8 cellular contexts compared by ENCODE assay signal in genomic region chr6:99393366-99393697, GRCh38. TPM values are rescaled to one million over a fixed set of nuclear protein-coding genes. Genes with fewer than 3 reads are reported as not detected.
DNase-seq lines count a peak whose midpoint lies in the region; ATAC-seq, FAIRE-seq and TF ChIP-seq lines count a peak whose summit lies in the region.

No MANE protein-coding gene starts in this region.

- no peaks in the 10 kb centered on the region for H4K20me1 ChIP-seq in HepG2 (ENCODE audit: insufficient read depth, low read length)

- peak overlapping the region; percentile 93 for H3K27ac Mint-ChIP-seq in type B pancreatic cell

- in situ Hi-C loops in HepG2 (cut with HindIII; ENCODE audit: extremely low pct_ligation_motif_present, low pct_unique_long_range_greater_than_20kb) = no loop called here

- peak overlapping the region; percentile 66 for H3K4me2 ChIP-seq in HepG2 (ENCODE audit: low read depth, low read length)

- no peak for TF ChIP-seq POLR2A in HepG2 (IDR thresholded peaks at IDR 0.05; ENCODE audit: insufficient read depth in 1 of 2, low read depth in 2 of 2, low read length in 2 of 2)

- ATAC-seq in GM19043 (IDR thresholded peaks at IDR 0.05; ENCODE audit: low read depth, unreplicated experiment) = peak; percentile 24
- peak; percentile 21 for ATAC-seq in HG03342 (IDR thresholded peaks at IDR 0.05; ENCODE audit: unreplicated experiment)
- ATAC-seq in HepG2 = peak; percentile 31

- H3K4me3 Mint-ChIP-seq in type B pancreatic cell = peak overlapping the region; percentile 97

- TF ChIP-seq EP300 in HepG2 (IDR thresholded peaks at IDR 0.05; ENCODE audit: low read depth in 2 of 2, low read length in 2 of 2) (no peak), HepG2 (CRISPR knock-in tag; IDR thresholded peaks at IDR 0.05; ENCODE audit: borderline replicate concordance) (no peak)

- TF ChIP-seq CTCF in A673 (conservative IDR thresholded peaks at IDR 0.05; ENCODE audit: low read depth, low read length) (no peak), ascending aorta (IDR thresholded peaks at IDR 0.05) (no peak), HepG2 (CRISPR knock-in tag; IDR thresholded peaks at IDR 0.05) (no peak), type B pancreatic cell (conservative IDR thresholded peaks at IDR 0.05) (no peak)

- H3K4me1 Mint-ChIP-seq in type B pancreatic cell (ENCODE audit: unreplicated experiment) = peaks cover 6% of the 10 kb centered on the region

- no peaks in the 10 kb centered on the region for H3K36me3 Mint-ChIP-seq in type B pancreatic cell

- H3K4me1 ChIP-seq in A673 (ENCODE audit: insufficient read depth, low read length, poor library complexity, severe bottlenecking) = peaks cover 3% of the 10 kb centered on the region
- no peaks in the 10 kb centered on the region for H3K4me1 ChIP-seq in ascending aorta
- H3K4me1 ChIP-seq in HepG2 (ENCODE audit: insufficient read depth, low read length) = peaks cover 19% of the 10 kb centered on the region

- no peak for TF ChIP-seq RAD21 in HepG2 (CRISPR knock-in tag; IDR thresholded peaks at IDR 0.05)

- CTCF ChIA-PET in A673 (lab: Charles Lee) = no interaction called here
- CTCF ChIA-PET in HepG2 (lab: Yijun Ruan, JAX; ENCODE audit: low intra/inter-chr PET ratio, low total read pairs) = no interaction called here

- H3K36me3 ChIP-seq in A673 (ENCODE audit: insufficient read depth, low read length, poor library complexity, severe bottlenecking) (peaks cover 6% of the 10 kb centered on the region), ascending aorta (peaks cover 0 to 5% of the 10 kb centered on the region in 2 donors), HepG2 (replicated peaks in 1 of 2; ENCODE audit: control insufficient read depth in 1 of 2, insufficient read depth in 2 of 2, low read length in 2 of 2) (no peaks in the 10 kb centered on the region)

- no peak for DNase-seq in A673 (ENCODE audit: low spot score)
- no peak for DNase-seq in ascending aorta (ENCODE audit: low spot score in 2 of 2)
- DNase-seq in HepG2 (ENCODE audit: low spot score) = no peak
- no peak for DNase-seq in type B pancreatic cell (ENCODE audit: extremely low spot score, unreplicated experiment)
- no peak for DNase-seq in urothelium cell line (ENCODE audit: low spot score)
- no peak for DNase-seq in HPDE6-E6E7 (ENCODE audit: extremely low spot score)

- no peak for FAIRE-seq in HepG2 (lab: Jason Lieb, UNC)
- FAIRE-seq in urothelium cell line (lab: Jason Lieb, UNC) = no peak

- H3K27me3 Mint-ChIP-seq in type B pancreatic cell = no peaks in the 10 kb centered on the region

- BruUV-seq in A673 (replicated peaks; lab: Mats Ljungman, UMichigan) (no TSS peak), HepG2 (replicated peaks; lab: Mats Ljungman, UMichigan) (no TSS peak)

- H2AFZ ChIP-seq in HepG2 (ENCODE audit: low read length) = peak overlapping the region; percentile 88

- intact Hi-C loops in A673 (cut with micrococcal nuclease; ENCODE audit: unreplicated experiment) = loop anchor here (5.0 kb wide), 1 partner anchor 61 kb away; no protein-coding TSS in a partner anchor
- intact Hi-C loops in ascending aorta (cut with DNase I) = loop anchor here (5.0 kb wide), 3 partner anchors 34 to 61 kb away; partner anchors contain the start of gene PNISR
- intact Hi-C loops in HepG2 (cut with micrococcal nuclease; ENCODE audit: unreplicated experiment) = loop anchor here (1.0 to 5.0 kb wide), 2 partner anchors 31 to 61 kb away; no protein-coding TSS in a partner anchor

- no peaks in the 10 kb centered on the region for H3K9me3 Mint-ChIP-seq in type B pancreatic cell

- H3K27me3 ChIP-seq in A673 (replicated peaks; ENCODE audit: insufficient read depth, low read depth, low read length, poor library complexity) (no peaks in the 10 kb centered on the region), ascending aorta (no peaks in the 10 kb centered on the region), HepG2 (ENCODE audit: control insufficient read depth in 1 of 2, insufficient read depth in 2 of 2, low read length in 2 of 2) (no peaks in the 10 kb centered on the region)

- H3K9me3 ChIP-seq in A673 (ENCODE audit: low read depth, low read length, poor library complexity, severe bottlenecking) = no peaks in the 10 kb centered on the region
- no peaks in the 10 kb centered on the region for H3K9me3 ChIP-seq in ascending aorta
- H3K9me3 ChIP-seq in HepG2 (ENCODE audit: low read length) = no peaks in the 10 kb centered on the region

- peak overlapping the region; percentile 80 for H3K9ac ChIP-seq in HepG2 (ENCODE audit: insufficient read depth, low read depth, low read length)

- WGBS in HepG2 (ENCODE audit: low lambda C conversion rate) = 11% methylated on average over 2 of the region's 2 CpGs

- H3K4me3 ChIP-seq in A673 (ENCODE audit: low read depth, low read length, poor library complexity, severe bottlenecking) (peak overlapping the region; percentile 79), ascending aorta (peak overlapping the region; percentile 76 to 98), HepG2 (replicated peaks in 1 of 3; ENCODE audit: insufficient read depth in 1 of 3, low read depth in 2 of 3, low read length in 3 of 3) (peak overlapping the region; percentile 64 to 85 (median 67))

- H3K79me2 ChIP-seq in HepG2 (ENCODE audit: insufficient read depth, low read length) = no peaks in the 10 kb centered on the region

- H3K27ac ChIP-seq in A673 (ENCODE audit: low read depth, low read length, poor library complexity, severe bottlenecking) (peak overlapping the region; percentile 94), ascending aorta (peak overlapping the region; percentile 82 to 92), HepG2 (ENCODE audit: extremely low read length, insufficient read depth, low read length) (peak overlapping the region; percentile 82)

- POLR2A ChIA-PET in A673 (lab: Charles Lee; ENCODE audit: low non-redundant PET) = no interaction called here
- POLR2A ChIA-PET in HepG2 (lab: Yijun Ruan, JAX) = interaction anchor here (0.6 to 4.8 kb wide), 6 partner anchors 9 to 175 kb away, joined by 3 to 75 read pairs (median 6); partner anchors contain the start of genes CCNC and PNISR

RNA-seq across cellular contexts. Expression of gene COQ3, which starts 0.7 kb away (rescaled TPM):
- total RNA-seq in A673 (2021) (15.9 and 21.7 TPM in 2 replicates), ascending aorta (1.7 TPM), HepG2 (2016; rRNA removed; fragmentation: Illumina TruSeq; extraction: Trizol) (20.5 and 26.6 TPM in 2 replicates), type B pancreatic cell (ENCODE audit: low replicate concordance) (7.3 and 7.5 TPM in 2 replicates)
- total RNA-seq in HepG2 (2016; cell fraction: cytosol; rRNA removed; fragmentation: Illumina TruSeq; extraction: Trizol; ENCODE audit: low read depth) = 9.0 and 10.6 TPM in 2 replicates
- 19.2 and 28.7 TPM in 2 replicates for total RNA-seq in HepG2 (2016; cell fraction: insoluble cytoplasmic fraction; rRNA removed; fragmentation: Illumina TruSeq; extraction: Trizol)
- total RNA-seq in HepG2 (2016; cell fraction: membrane; rRNA removed; fragmentation: Illumina TruSeq; extraction: Trizol) = 8.8 and 10.7 TPM in 2 replicates
- total RNA-seq in HepG2 (2016; cell fraction: nucleus; rRNA removed; fragmentation: Illumina TruSeq; extraction: Trizol) = 6.4 and 9.0 TPM in 2 replicates
- polyA plus RNA-seq in HepG2 (2011; rRNA removed) = 4.8 and 5.3 TPM in 2 replicates
- polyA plus RNA-seq in HepG2 (2011; cell fraction: cytosol; rRNA removed) = 3.1 and 4.3 TPM in 2 replicates
- polyA plus RNA-seq in HepG2 (2011; cell fraction: nucleus; rRNA removed) = 3.0 and 3.5 TPM in 2 replicates
- polyA plus RNA-seq in HepG2 (2012) = 4.8 TPM in 2 replicates
- polyA plus RNA-seq in HepG2 (2016; cell fraction: cytosol; fragmentation: Illumina TruSeq; extraction: Trizol; ENCODE audit: low read depth) = 5.3 and 6.0 TPM in 2 replicates
- polyA plus RNA-seq in HepG2 (2016; cell fraction: insoluble cytoplasmic fraction; fragmentation: Illumina TruSeq; extraction: Trizol; ENCODE audit: low read depth) = 21.4 and 27.4 TPM in 2 replicates
- polyA plus RNA-seq in HepG2 (2016; cell fraction: membrane; fragmentation: Illumina TruSeq; extraction: Trizol; ENCODE audit: low read depth) = 6.3 and 7.4 TPM in 2 replicates
- 15.4 and 16.2 TPM in 2 replicates for polyA plus RNA-seq in HepG2 (2016; cell fraction: nucleus; fragmentation: Illumina TruSeq; extraction: Trizol; ENCODE audit: insufficient read depth, low read depth)
- polyA minus RNA-seq in HepG2 (2011; rRNA and poly(A)+ RNA removed; ENCODE audit: low replicate concordance) = 0.86 and 6.7 TPM in 2 replicates
- 1.4 and 2.1 TPM in 2 replicates for polyA minus RNA-seq in HepG2 (2011; cell fraction: cytosol; rRNA and poly(A)+ RNA removed)
- 1.4 and 1.7 TPM in 2 replicates for polyA minus RNA-seq in HepG2 (2011; cell fraction: nucleus; rRNA and poly(A)+ RNA removed)

RNA-seq across cellular contexts. Expression of gene PNISR, which starts 31.8 kb away (rescaled TPM):
- total RNA-seq in A673 (2021) (147 TPM in 2 replicates), ascending aorta (60.2 TPM), HepG2 (2016; rRNA removed; fragmentation: Illumina TruSeq; extraction: Trizol) (29.7 and 48.0 TPM in 2 replicates), type B pancreatic cell (ENCODE audit: low replicate concordance) (86.7 and 151 TPM in 2 replicates)
- 7.4 and 8.5 TPM in 2 replicates for total RNA-seq in HepG2 (2016; cell fraction: cytosol; rRNA removed; fragmentation: Illumina TruSeq; extraction: Trizol; ENCODE audit: low read depth)
- 30.4 and 48.4 TPM in 2 replicates for total RNA-seq in HepG2 (2016; cell fraction: insoluble cytoplasmic fraction; rRNA removed; fragmentation: Illumina TruSeq; extraction: Trizol)
- total RNA-seq in HepG2 (2016; cell fraction: membrane; rRNA removed; fragmentation: Illumina TruSeq; extraction: Trizol) = 10.1 and 11.9 TPM in 2 replicates
- total RNA-seq in HepG2 (2016; cell fraction: nucleus; rRNA removed; fragmentation: Illumina TruSeq; extraction: Trizol) = 96.9 and 105 TPM in 2 replicates
- 41.9 and 43.0 TPM in 2 replicates for polyA plus RNA-seq in HepG2 (2011; rRNA removed)
- 8.4 and 11.7 TPM in 2 replicates for polyA plus RNA-seq in HepG2 (2011; cell fraction: cytosol; rRNA removed)
- 108 and 145 TPM in 2 replicates for polyA plus RNA-seq in HepG2 (2011; cell fraction: nucleus; rRNA removed)
- polyA plus RNA-seq in HepG2 (2012) = 74.4 and 86.0 TPM in 2 replicates
- 0.80 and 1.4 TPM in 2 replicates for polyA plus RNA-seq in HepG2 (2016; cell fraction: cytosol; fragmentation: Illumina TruSeq; extraction: Trizol; ENCODE audit: low read depth)
- 37.3 and 39.1 TPM in 2 replicates for polyA plus RNA-seq in HepG2 (2016; cell fraction: insoluble cytoplasmic fraction; fragmentation: Illumina TruSeq; extraction: Trizol; ENCODE audit: low read depth)
- polyA plus RNA-seq in HepG2 (2016; cell fraction: membrane; fragmentation: Illumina TruSeq; extraction: Trizol; ENCODE audit: low read depth) = 1.9 and 2.1 TPM in 2 replicates
- 161 and 180 TPM in 2 replicates for polyA plus RNA-seq in HepG2 (2016; cell fraction: nucleus; fragmentation: Illumina TruSeq; extraction: Trizol; ENCODE audit: insufficient read depth, low read depth)
- 21.2 and 33.6 TPM in 2 replicates for polyA minus RNA-seq in HepG2 (2011; rRNA and poly(A)+ RNA removed; ENCODE audit: low replicate concordance)
- 9.4 and 10.3 TPM in 2 replicates for polyA minus RNA-seq in HepG2 (2011; cell fraction: cytosol; rRNA and poly(A)+ RNA removed)
- 216 and 237 TPM in 2 replicates for polyA minus RNA-seq in HepG2 (2011; cell fraction: nucleus; rRNA and poly(A)+ RNA removed)

RNA-seq across cellular contexts. Expression of gene FAXC, which starts 43.9 kb away (rescaled TPM):
- 6.2 and 7.8 TPM in 2 replicates for total RNA-seq in A673 (2021)
- total RNA-seq in ascending aorta = not detected
- 0.11 and 0.35 TPM in 2 replicates for total RNA-seq in HepG2 (2016; rRNA removed; fragmentation: Illumina TruSeq; extraction: Trizol)
- total RNA-seq in HepG2 (2016; cell fraction: cytosol; rRNA removed; fragmentation: Illumina TruSeq; extraction: Trizol; ENCODE audit: low read depth) = not detected in 2 replicates
- total RNA-seq in HepG2 (2016; cell fraction: insoluble cytoplasmic fraction; rRNA removed; fragmentation: Illumina TruSeq; extraction: Trizol) = 0.26 and 0.27 TPM in 2 replicates
- 0.22 and 0.34 TPM in 2 replicates for total RNA-seq in HepG2 (2016; cell fraction: membrane; rRNA removed; fragmentation: Illumina TruSeq; extraction: Trizol)
- 0.13 and 0.16 TPM in 2 replicates for total RNA-seq in HepG2 (2016; cell fraction: nucleus; rRNA removed; fragmentation: Illumina TruSeq; extraction: Trizol)
- 0.50 and 0.63 TPM in 2 replicates for polyA plus RNA-seq in HepG2 (2011; rRNA removed)
- polyA plus RNA-seq in HepG2 (2011; cell fraction: cytosol; rRNA removed) = 0.23 and 0.82 TPM in 2 replicates
- 0.73 and 0.79 TPM in 2 replicates for polyA plus RNA-seq in HepG2 (2011; cell fraction: nucleus; rRNA removed)
- 0.23 TPM in 1 of 2 replicates, not detected in the other for polyA plus RNA-seq in HepG2 (2012)
- polyA plus RNA-seq in HepG2 (2016; cell fraction: cytosol; fragmentation: Illumina TruSeq; extraction: Trizol; ENCODE audit: low read depth) = 0.43 and 0.46 TPM in 2 replicates
- polyA plus RNA-seq in HepG2 (2016; cell fraction: insoluble cytoplasmic fraction; fragmentation: Illumina TruSeq; extraction: Trizol; ENCODE audit: low read depth) = 0.46 and 1.1 TPM in 2 replicates
- polyA plus RNA-seq in HepG2 (2016; cell fraction: membrane; fragmentation: Illumina TruSeq; extraction: Trizol; ENCODE audit: low read depth) = 1.0 and 1.2 TPM in 2 replicates
- polyA plus RNA-seq in HepG2 (2016; cell fraction: nucleus; fragmentation: Illumina TruSeq; extraction: Trizol; ENCODE audit: insufficient read depth, low read depth) = 0.64 and 1.6 TPM in 2 replicates
- 0.40 and 0.62 TPM in 2 replicates for polyA minus RNA-seq in HepG2 (2011; rRNA and poly(A)+ RNA removed; ENCODE audit: low replicate concordance)
- polyA minus RNA-seq in HepG2 (2011; cell fraction: cytosol; rRNA and poly(A)+ RNA removed) = 1.1 TPM in 1 of 2 replicates, not detected in the other
- 0.13 and 0.37 TPM in 2 replicates for polyA minus RNA-seq in HepG2 (2011; cell fraction: nucleus; rRNA and poly(A)+ RNA removed)
- total RNA-seq in type B pancreatic cell (ENCODE audit: low replicate concordance) = 11.3 and 12.5 TPM in 2 replicates
